Comparison of ENCODE assay signal across 23 cellular contexts in genomic region chr3:193688845-193689714, GRCh38.
DNase-seq lines count a peak whose midpoint lies in the region; FAIRE-seq and TF ChIP-seq lines count a peak whose summit lies in the region.
"Had no signal": no experiment of that assay in that cellular context is flagged by ENCODE, and none has a peak within 500 bp of the region (broad histone marks: within the 10 kb centered on the region; RNA-seq: fewer than 3 reads in every experiment).

No MANE protein-coding gene starts in this region.

- no peak for FAIRE-seq in urothelium cell line (lab: Jason Lieb, UNC)
- FAIRE-seq: A204.1 had no signal

- no peaks in the 10 kb centered on the region for H3K9me3 Mint-ChIP-seq in Calu3 (ENCODE audit: low read depth, unreplicated experiment)
- H3K9me3 Mint-ChIP-seq in endothelial cell (ENCODE audit: unreplicated experiment), result no peaks in the 10 kb centered on the region
- H3K9me3 Mint-ChIP-seq: CD4-positive, alpha-beta T cell had no signal

- DNase-seq in Calu3, result no peak
- peak; percentile 23 for DNase-seq in OCI-M1 (lab: John Stamatoyannopoulos, UW)
- DNase-seq in erythroblast (lab: John Stamatoyannopoulos, UW), result peak; percentile 64 to 75
- DNase-seq in renal cortical epithelial cell (ENCODE audit: low read depth), result peak; percentile 7
- no peak for DNase-seq in urothelium cell line (ENCODE audit: low spot score)
- no peak for DNase-seq in RPMI8226
- DNase-seq in activated CD4-positive, alpha-beta T cell treated with anti-CD3 and anti-CD28 coated beads, Interleukin-2, amount 50 U/mL, for 1 hour, result no peak
- no peak for DNase-seq in endothelial cell (ENCODE audit: low spot score)
- DNase-seq: CD4-positive, alpha-beta T cell; COR-L47; DMS79 treated with DMSO at 0.1 percent for 48 hours; GF-D8; KG1; MG63; NCI-H1105 treated with DMSO at 0.1 percent for 48 hours; NCI-H2029; NCI-H446 treated with DMSO at 0.1 percent for 48 hours; NCI-H526; NCI-H82; NK-92 treated with Interleukin-12 subunit alpha and Interleukin-12 subunit beta, amount 100 ng/mL, for 24 hours; PC-9; Right ventricle myocardium superior had no signal

- H3K36me3 Mint-ChIP-seq in Calu3 (ENCODE audit: insufficient read depth, unreplicated experiment) (peaks cover 5% of the 10 kb centered on the region), endothelial cell (ENCODE audit: low read depth, unreplicated experiment) (no peaks in the 10 kb centered on the region)

- no peaks in the 10 kb centered on the region for H3K27me3 Mint-ChIP-seq in Calu3 (ENCODE audit: unreplicated experiment)
- H3K27me3 Mint-ChIP-seq in endothelial cell (ENCODE audit: unreplicated experiment), result peaks cover 2% of the 10 kb centered on the region
- H3K27me3 Mint-ChIP-seq: CD4-positive, alpha-beta T cell had no signal

- intact Hi-C loops in Calu3 (cut with micrococcal nuclease; ENCODE audit: unreplicated experiment), result no loop called here

- CTCF ChIA-PET in Calu3 (lab: Charles Lee), result interaction anchor here (0.7 kb wide), 1 partner anchor 580 kb away, joined by 3 read pairs; no protein-coding TSS in a partner anchor

- H3K4me1 Mint-ChIP-seq in Calu3 (ENCODE audit: low read depth, unreplicated experiment) (peaks cover 33% of the 10 kb centered on the region), endothelial cell (ENCODE audit: unreplicated experiment) (peaks cover 6% of the 10 kb centered on the region)

- no peak for TF ChIP-seq CTCF in Calu3 (IDR thresholded peaks at IDR 0.05; ENCODE audit: unreplicated experiment)
- no peak for TF ChIP-seq CTCF in endothelial cell (IDR thresholded peaks at IDR 0.05; ENCODE audit: unreplicated experiment)

- TF ChIP-seq POLR2A in erythroblast (IDR thresholded peaks at IDR 0.05; ENCODE audit: low read length), result no peak

- H3K4me3 Mint-ChIP-seq in Calu3 (ENCODE audit: low read depth, unreplicated experiment) (no peak overlapping the region), endothelial cell (ENCODE audit: unreplicated experiment) (no peak overlapping the region)
- H3K4me3 Mint-ChIP-seq: CD4-positive, alpha-beta T cell had no signal

- H3K27ac Mint-ChIP-seq in Calu3 (ENCODE audit: unreplicated experiment) (peak overlapping the region; percentile 56), endothelial cell (ENCODE audit: unreplicated experiment) (no peak overlapping the region)
- H3K27ac Mint-ChIP-seq: CD4-positive, alpha-beta T cell had no signal

- BruUV-seq in Calu3 (replicated peaks; lab: Mats Ljungman, UMichigan), result no TSS peak

Comparison
In these comparisons a context has a peak if more than half of its experiments do, and no peak if none do; other contexts are left out.
1. DNase-seq: peak in OCI-M1 (single experiment), erythroblast (2 of 2) and renal cortical epithelial cell (single experiment); none in Calu3 (single experiment), urothelium cell line (single experiment), RPMI8226 (single experiment), activated CD4-positive, alpha-beta T cell treated with anti-CD3 and anti-CD28 coated beads, Interleukin-2, amount 50 U/mL, for 1 hour (single experiment) and endothelial cell (single experiment).